Comparison of ENCODE assay signal across 10 cellular contexts in the genomic region with DNA sequence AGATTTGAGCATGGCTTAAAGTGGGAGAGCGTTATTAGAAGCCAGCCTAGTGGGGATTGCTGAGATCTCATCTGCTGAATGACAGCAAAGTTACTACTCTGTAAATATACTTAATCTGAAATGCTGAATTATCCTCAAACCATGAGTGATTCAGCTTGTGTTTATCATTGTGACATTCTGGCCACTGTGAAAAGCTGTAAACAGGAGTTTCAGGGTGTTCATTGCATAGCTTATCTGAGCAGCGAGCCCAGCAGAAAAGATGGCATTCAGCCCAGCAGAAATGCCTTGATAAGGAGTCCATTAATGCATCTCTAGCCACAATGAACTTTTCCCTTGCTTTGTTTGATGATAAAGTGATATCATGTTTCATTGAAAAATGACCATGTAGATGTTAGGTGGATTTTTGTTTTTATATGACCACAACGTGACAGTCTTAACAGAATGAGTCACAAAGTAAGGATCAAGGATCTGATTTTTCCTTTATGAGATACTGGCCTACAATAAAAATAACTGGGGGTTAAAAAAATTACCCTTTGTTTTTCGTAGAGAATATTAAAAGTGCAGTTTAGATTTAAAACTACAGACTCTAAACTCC. TPM values are rescaled to one million over a fixed set of nuclear protein-coding genes. Genes with fewer than 3 reads are reported as not detected.
DNase-seq lines count a peak whose midpoint lies in the region; ATAC-seq and TF ChIP-seq lines count a peak whose summit lies in the region.
"Had no signal": no experiment of that assay in that cellular context is flagged by ENCODE, and none has a peak within 500 bp of the region (broad histone marks: within the 10 kb centered on the region; RNA-seq: fewer than 3 reads in every experiment).

No MANE protein-coding gene starts in this region.

- H3K27me3 Mint-ChIP-seq in T-helper 17 cell, result no peaks in the 10 kb centered on the region
- H3K27me3 Mint-ChIP-seq in stimulated activated naive B cell treated with anti-CD40 and anti-IgM and Interleukin-4, amounts not matched to agents 10 μg/mL and 1 μg/mL and 100 μg/mL, for 72 hours, result no peaks in the 10 kb centered on the region

- no peaks in the 10 kb centered on the region for H3K36me3 ChIP-seq in Karpas-422 (ENCODE audit: insufficient read depth, low read length)

- H4K20me1 ChIP-seq in Karpas-422 (ENCODE audit: insufficient read depth, low read depth, low read length), result no peaks in the 10 kb centered on the region

- H2AFZ ChIP-seq in Karpas-422 (ENCODE audit: low read length), result no peak overlapping the region

- H3K27ac Mint-ChIP-seq in T-helper 17 cell, result peak overlapping the region; percentile 90
- H3K27ac Mint-ChIP-seq in stimulated activated naive B cell treated with anti-CD40 and anti-IgM and Interleukin-4, amounts not matched to agents 10 μg/mL and 1 μg/mL and 100 μg/mL, for 72 hours, result peak overlapping the region; percentile 70

- no peak overlapping the region for H3K9ac ChIP-seq in Karpas-422 (ENCODE audit: low read length)
- H3K9ac ChIP-seq: KMS-11 had no signal

- DNase-seq in DMS53 (lab: John Stamatoyannopoulos, UW), result peak; percentile 29
- no peak for DNase-seq in DMS53 treated with DMSO at 0.1 percent for 48 hours (lab: John Stamatoyannopoulos, UW; ENCODE audit: unreplicated experiment)
- DNase-seq in T-helper 17 cell, result no peak
- DNase-seq in foreskin fibroblast, result peak; percentile 93 to 94
- no peak for DNase-seq in stimulated activated naive B cell treated with anti-CD40 and anti-IgM and Interleukin-4, amounts not matched to agents 10 μg/mL and 1 μg/mL and 100 μg/mL, for 72 hours
- no peak for DNase-seq in Karpas-422
- DNase-seq in activated CD4-positive, alpha-beta T cell treated with anti-CD3 and anti-CD28 coated beads for 4 hours, result no peak

- H3K4me2 ChIP-seq in Karpas-422 (ENCODE audit: low read depth, low read length, poor library complexity, severe bottlenecking), result no peak overlapping the region
- H3K4me2 ChIP-seq: KMS-11 had no signal

- H3K9me3 ChIP-seq in T-helper 17 cell (ENCODE audit: control insufficient read depth, low read length, poor library complexity, severe bottlenecking), result no peaks in the 10 kb centered on the region
- no peaks in the 10 kb centered on the region for H3K9me3 ChIP-seq in Karpas-422 (ENCODE audit: low read length)

- no peaks in the 10 kb centered on the region for H3K27me3 ChIP-seq in Karpas-422 (ENCODE audit: low read length)

- H3K9me2 ChIP-seq in Karpas-422 (replicated peaks; ENCODE audit: insufficient read depth, low read length), result no peaks in the 10 kb centered on the region

- TF ChIP-seq CTCF in foreskin fibroblast (IDR thresholded peaks at IDR 0.05; ENCODE audit: low read depth, low read length), result no peak

- peak overlapping the region; percentile 74 for H3K4me3 Mint-ChIP-seq in T-helper 17 cell
- no peak overlapping the region for H3K4me3 Mint-ChIP-seq in stimulated activated naive B cell treated with anti-CD40 and anti-IgM and Interleukin-4, amounts not matched to agents 10 μg/mL and 1 μg/mL and 100 μg/mL, for 72 hours

- no peak for ATAC-seq in T-helper 17 cell
- ATAC-seq in stimulated activated naive B cell treated with anti-CD40 and anti-IgM and Interleukin-4, amounts not matched to agents 10 μg/mL and 1 μg/mL and 100 μg/mL, for 72 hours (replicated peaks), result no peak
- no peak for ATAC-seq in HG02623 (IDR thresholded peaks at IDR 0.05; ENCODE audit: unreplicated experiment)

- H3K4me1 ChIP-seq in Karpas-422 (ENCODE audit: low read length), result no peaks in the 10 kb centered on the region

- H3K36me3 Mint-ChIP-seq in T-helper 17 cell (ENCODE audit: low read depth), result peaks cover 3% of the 10 kb centered on the region
- peaks cover 1 to 4% of the 10 kb centered on the region in 2 donors for H3K36me3 Mint-ChIP-seq in stimulated activated naive B cell treated with anti-CD40 and anti-IgM and Interleukin-4, amounts not matched to agents 10 μg/mL and 1 μg/mL and 100 μg/mL, for 72 hours

- peaks cover 61% of the 10 kb centered on the region for H3K4me1 Mint-ChIP-seq in T-helper 17 cell
- peaks cover 32 to 65% of the 10 kb centered on the region in 2 donors for H3K4me1 Mint-ChIP-seq in stimulated activated naive B cell treated with anti-CD40 and anti-IgM and Interleukin-4, amounts not matched to agents 10 μg/mL and 1 μg/mL and 100 μg/mL, for 72 hours

- no peaks in the 10 kb centered on the region for H3K79me2 ChIP-seq in Karpas-422 (ENCODE audit: low read length)

- H3K4me3 ChIP-seq in foreskin fibroblast (ENCODE audit: low read depth in 1 of 2, low read length in 2 of 2) (no peak overlapping the region), Karpas-422 (ENCODE audit: low read length) (no peak overlapping the region)

- no peaks in the 10 kb centered on the region for H3K9me3 Mint-ChIP-seq in stimulated activated naive B cell treated with anti-CD40 and anti-IgM and Interleukin-4, amounts not matched to agents 10 μg/mL and 1 μg/mL and 100 μg/mL, for 72 hours

- H3K27ac ChIP-seq in Karpas-422 (ENCODE audit: low read length), result no peak overlapping the region
- H3K27ac ChIP-seq: 22Rv1, KMS-11 had no signal

RNA-seq across cellular contexts. Expression of gene TES, which starts 7.8 kb away (rescaled TPM):
- 100 to 1,000 TPM; 107 to 108 TPM for total RNA-seq in T-helper 17 cell
- not detected in 2 replicates for total RNA-seq in Karpas-422 (2014; rRNA removed; shearing (Covaris generic); ENCODE audit: low replicate concordance)

Comparison
In these comparisons a context has a peak if more than half of its experiments do, and no peak if none do; other contexts are left out.
1. DNase-seq: peak in DMS53 (single experiment) and foreskin fibroblast (2 of 2); none in DMS53 treated with DMSO at 0.1 percent for 48 hours (single experiment), T-helper 17 cell (0 of 3), stimulated activated naive B cell treated with anti-CD40 and anti-IgM and Interleukin-4, amounts not matched to agents 10 μg/mL and 1 μg/mL and 100 μg/mL, for 72 hours (single experiment), Karpas-422 (single experiment) and activated CD4-positive, alpha-beta T cell treated with anti-CD3 and anti-CD28 coated beads for 4 hours (0 of 2).
2. RNA of gene TES, which starts 7.8 kb away (total RNA-seq): 107 to 108 TPM in T-helper 17 cell; not detected in Karpas-422; every median in the first group is over 100 times any median in the second.